In the genomic region with DNA sequence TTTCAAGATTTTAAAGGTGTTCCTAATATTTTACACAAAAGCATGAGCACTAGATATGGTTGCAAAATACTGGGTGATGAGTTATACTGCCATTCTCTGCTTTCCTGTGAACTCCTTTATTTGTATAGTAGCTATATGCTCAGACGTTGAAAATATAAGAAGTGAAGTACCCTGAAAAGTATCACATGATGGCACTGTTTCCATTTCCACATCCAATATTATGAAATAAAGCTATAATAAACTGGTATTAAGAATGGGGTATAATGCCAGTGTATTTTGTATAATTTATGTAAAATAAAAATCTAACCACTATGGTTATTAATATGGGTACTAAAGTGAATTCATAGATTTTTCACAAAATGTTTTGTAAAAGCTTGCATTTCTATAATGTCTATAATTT, we compare ENCODE assay signal across 20 cellular contexts.
DNase-seq lines count a peak whose midpoint lies in the region; ATAC-seq and TF ChIP-seq lines count a peak whose summit lies in the region.
"Had no signal": no experiment of that assay in that cellular context is flagged by ENCODE, and none has a peak within 500 bp of the region (broad histone marks: within the 10 kb centered on the region; RNA-seq: fewer than 3 reads in every experiment).

No MANE protein-coding gene starts in this region.

- peaks cover 3% of the 10 kb centered on the region for H3K27me3 Mint-ChIP-seq in brain
- H3K27me3 Mint-ChIP-seq in osteocyte (ENCODE audit: unreplicated experiment): no peaks in the 10 kb centered on the region
- H3K27me3 Mint-ChIP-seq: T-cell had no signal

- H3K27ac Mint-ChIP-seq in brain (no peak overlapping the region), osteocyte (ENCODE audit: unreplicated experiment) (no peak overlapping the region)
- H3K27ac Mint-ChIP-seq: T-cell had no signal

- intact Hi-C loops in Right ventricle myocardium inferior (cut with DNase I): no loop called here

- H3K9me3 Mint-ChIP-seq in brain (no peaks in the 10 kb centered on the region), osteocyte (ENCODE audit: unreplicated experiment) (no peaks in the 10 kb centered on the region)
- H3K9me3 Mint-ChIP-seq: T-cell had no signal

- H3K4me3 Mint-ChIP-seq in brain (no peak overlapping the region), osteocyte (ENCODE audit: unreplicated experiment) (no peak overlapping the region)
- H3K4me3 Mint-ChIP-seq: T-cell had no signal

- DNase-seq in NCI-H446 treated with DMSO at 0.1 percent for 48 hours (lab: John Stamatoyannopoulos, UW) (peak; percentile 4), NCI-H446 (lab: John Stamatoyannopoulos, UW) (no peak), NCI-H526 treated with DMSO at 0.1 percent for 48 hours (lab: John Stamatoyannopoulos, UW) (peak; percentile 28), osteocyte (ENCODE audit: extremely low spot score, unreplicated experiment) (no peak), COR-L47 (lab: John Stamatoyannopoulos, UW) (no peak), Right ventricle myocardium inferior (ENCODE audit: missing footprints) (no peak)
- DNase-seq: ACHN; C1 segment of cervical spinal cord; EL; GOT3; Kasumi-1; MG63; NCI-H1048; NCI-H187 treated with DMSO at 0.1 percent for 48 hours; NCI-H524; NK-92 treated with Interleukin-12 subunit alpha and Interleukin-12 subunit beta, amount 100 ng/mL, for 24 hours; SHP77; SK-N-SH; T-cell had no signal

- no peaks in the 10 kb centered on the region for H3K36me3 Mint-ChIP-seq in brain
- peaks cover 3% of the 10 kb centered on the region for H3K36me3 Mint-ChIP-seq in osteocyte (ENCODE audit: unreplicated experiment)
- H3K36me3 Mint-ChIP-seq: T-cell had no signal

- TF ChIP-seq CTCF in brain (conservative IDR thresholded peaks at IDR 0.05): peak; percentile 11 to 27
- TF ChIP-seq CTCF in osteocyte (IDR thresholded peaks at IDR 0.05): peak; percentile 19

- ATAC-seq in Right ventricle myocardium inferior: no peak
- ATAC-seq: T-cell had no signal

- H3K4me1 Mint-ChIP-seq in brain (peaks cover 18% of the 10 kb centered on the region), osteocyte (ENCODE audit: unreplicated experiment) (no peaks in the 10 kb centered on the region)
- H3K4me1 Mint-ChIP-seq: T-cell had no signal

Comparison
In these comparisons a context has a peak if more than half of its experiments do, and no peak if none do; other contexts are left out.
1. DNase-seq: peak in NCI-H446 treated with DMSO at 0.1 percent for 48 hours (single experiment) and NCI-H526 treated with DMSO at 0.1 percent for 48 hours (single experiment); none in NCI-H446 (0 of 2), osteocyte (single experiment), COR-L47 (single experiment) and Right ventricle myocardium inferior (single experiment).